ENCODE assay signal across 9 cellular contexts in the genomic region with DNA sequence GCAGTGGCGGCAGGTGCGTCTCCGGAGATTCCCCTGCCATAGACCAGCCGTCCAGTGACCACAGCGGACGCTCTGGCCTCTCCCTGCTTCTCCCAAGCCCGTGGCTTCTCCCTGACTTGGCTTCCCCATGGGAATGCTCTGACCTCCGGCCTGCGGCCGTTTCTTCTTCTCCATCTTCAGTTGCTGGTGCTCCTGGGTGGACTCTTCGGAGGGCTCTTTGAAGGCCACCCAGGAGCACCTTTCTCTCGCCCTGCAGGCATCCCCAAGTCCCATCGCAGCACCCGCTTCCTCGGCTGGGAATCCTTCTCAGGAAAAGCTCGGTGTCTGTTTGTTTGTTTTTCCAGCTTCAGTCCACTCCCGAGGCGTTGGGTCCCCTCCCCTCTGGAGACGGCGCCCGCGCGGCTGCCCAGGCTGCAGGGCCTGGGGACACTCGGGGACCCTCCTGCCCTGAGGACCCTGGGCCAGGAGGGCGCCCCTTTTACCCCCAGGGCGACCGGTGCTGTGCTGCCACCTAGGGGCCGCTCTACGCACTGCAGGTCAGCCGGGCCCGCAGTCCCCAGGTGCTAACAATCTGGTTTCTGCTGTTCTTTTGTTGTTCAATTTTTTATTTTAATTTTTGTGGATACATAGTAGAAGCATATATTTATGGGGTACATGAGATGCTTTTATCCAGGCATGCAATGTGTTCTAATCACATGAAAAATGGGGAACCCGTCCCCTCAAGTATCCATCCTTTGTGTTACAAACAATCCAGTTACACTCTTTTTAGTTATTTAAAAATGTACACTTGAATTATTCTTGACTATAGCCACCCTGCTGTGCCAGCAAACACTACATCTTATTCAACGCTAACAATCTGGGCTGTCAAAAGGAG.
DNase-seq lines count a peak whose midpoint lies in the region; TF ChIP-seq lines count a peak whose summit lies in the region.
"Had no signal": no experiment of that assay in that cellular context is flagged by ENCODE, and none has a peak within 500 bp of the region (broad histone marks: within the 10 kb centered on the region; RNA-seq: fewer than 3 reads in every experiment).

No MANE protein-coding gene starts in this region.

- no peak overlapping the region for H3K4me3 ChIP-seq in HL-60 (replicated peaks; ENCODE audit: insufficient read depth, low read length)
- no peak overlapping the region for H3K4me3 ChIP-seq in neutrophil (ENCODE audit: low read depth in 1 of 2, low read length in 1 of 2)

- no peaks in the 10 kb centered on the region for H3K4me1 ChIP-seq in neutrophil (ENCODE audit: control insufficient read depth in 1 of 2, insufficient read depth in 1 of 2, low read depth in 1 of 2, low read length in 1 of 2)

- H3K9me3 Mint-ChIP-seq in chondrocyte (ENCODE audit: low read depth) = no peaks in the 10 kb centered on the region

- H3K9me3 ChIP-seq in neutrophil = no peaks in the 10 kb centered on the region

- H3K27me3 ChIP-seq in HL-60 (ENCODE audit: insufficient read depth, poor library complexity, severe bottlenecking) = no peaks in the 10 kb centered on the region
- no peaks in the 10 kb centered on the region for H3K27me3 ChIP-seq in neutrophil

- DNase-seq in NCI-H1417 (lab: John Stamatoyannopoulos, UW) (peak in 2 of 3 experiments; percentile 15 to 17), NCI-H1417 treated with DMSO at 0.1 percent for 48 hours (lab: John Stamatoyannopoulos, UW) (no peak), HL-60 (ENCODE audit: low read depth in 1 of 2, low spot score in 1 of 2) (no peak), chondrocyte (ENCODE audit: low spot score) (no peak), NCI-H2227 (lab: John Stamatoyannopoulos, UW; ENCODE audit: unreplicated experiment) (no peak), NCI-H146 (lab: John Stamatoyannopoulos, UW) (no peak)
- no peak for DNase-seq in effector CD4-positive, alpha-beta T cell
- DNase-seq: CD4-positive, CD25-positive, alpha-beta regulatory T cell had no signal

- no peaks in the 10 kb centered on the region for H3K36me3 Mint-ChIP-seq in chondrocyte (ENCODE audit: low read depth)
- H3K36me3 Mint-ChIP-seq: CD4-positive, CD25-positive, alpha-beta regulatory T cell had no signal

- H3K27ac ChIP-seq in HL-60 (replicated peaks) = no peak overlapping the region
- H3K27ac ChIP-seq in neutrophil = no peak overlapping the region

- H3K4me1 Mint-ChIP-seq in chondrocyte (ENCODE audit: low read depth) = no peaks in the 10 kb centered on the region
- H3K4me1 Mint-ChIP-seq: CD4-positive, CD25-positive, alpha-beta regulatory T cell had no signal

- no peak overlapping the region for H3K27ac Mint-ChIP-seq in chondrocyte (ENCODE audit: unreplicated experiment)
- H3K27ac Mint-ChIP-seq: CD4-positive, CD25-positive, alpha-beta regulatory T cell had no signal

- peaks cover 21% of the 10 kb centered on the region for H3K27me3 Mint-ChIP-seq in chondrocyte (ENCODE audit: low read depth)
- H3K27me3 Mint-ChIP-seq: CD4-positive, CD25-positive, alpha-beta regulatory T cell had no signal

- no peaks in the 10 kb centered on the region for H3K36me3 ChIP-seq in neutrophil

- TF ChIP-seq CTCF in HL-60 (IDR thresholded peaks at IDR 0.05; ENCODE audit: insufficient read depth, low read length) = peak; percentile 32
- peak; percentile 85 for TF ChIP-seq CTCF in chondrocyte (IDR thresholded peaks at IDR 0.05)
- TF ChIP-seq CTCF in neutrophil (IDR thresholded peaks at IDR 0.05) = peak; percentile 79

- no peak overlapping the region for H3K4me3 Mint-ChIP-seq in chondrocyte (ENCODE audit: unreplicated experiment)
- H3K4me3 Mint-ChIP-seq: CD4-positive, CD25-positive, alpha-beta regulatory T cell had no signal

Comparison
In these comparisons a context has a peak if more than half of its experiments do, and no peak if none do; other contexts are left out.
1. DNase-seq: peak in NCI-H1417 (2 of 3); none in NCI-H1417 treated with DMSO at 0.1 percent for 48 hours (single experiment), HL-60 (0 of 2), chondrocyte (single experiment), NCI-H2227 (single experiment), NCI-H146 (single experiment) and effector CD4-positive, alpha-beta T cell (single experiment).
2. CTCF ChIP-seq: peak in every context shown above with its lines; median percentile 85 in chondrocyte; 79 in neutrophil; 32 in HL-60.